In genomic region chr12:4775936-4776335, GRCh38 we compare ENCODE assay signal across 28 cellular contexts. TPM values are rescaled to one million over a fixed set of nuclear protein-coding genes. Genes with fewer than 3 reads are reported as not detected.
"Had no signal": no experiment of that assay in that cellular context is flagged by ENCODE, and none has a peak within 500 bp of the region (broad histone marks: within the 10 kb centered on the region; RNA-seq: fewer than 3 reads in every experiment).

No MANE protein-coding gene starts in this region.

- H3K27me3 ChIP-seq: colonic mucosa, esophagus muscularis mucosa, gastroesophageal sphincter, ovary, testis, tibial artery had no signal

- H3K27ac Mint-ChIP-seq: dendritic cell treated with granulocyte-macrophage colony-stimulating factor and Interleukin-4, amounts not matched to agents 40 ng/mL and 50 ng/mL, for 4 days; naive thymus-derived CD8-positive, alpha-beta T cell; nephron progenitor cell; progenitor cell of endocrine pancreas; stimulated activated memory B cell treated with anti-CD40 and anti-IgM and Interleukin-4, amounts not matched to agents 10 μg/mL and 1 μg/mL and 100 μg/mL, for 72 hours; type B pancreatic cell had no signal

- H3K4me1 Mint-ChIP-seq: central memory CD8-positive, alpha-beta T cell; naive thymus-derived CD8-positive, alpha-beta T cell; stimulated activated memory B cell treated with anti-CD40 and anti-IgM and Interleukin-4, amounts not matched to agents 10 μg/mL and 1 μg/mL and 100 μg/mL, for 72 hours had no signal

- H3K36me3 ChIP-seq: colonic mucosa, esophagus muscularis mucosa, gastroesophageal sphincter, ovary, spleen, tibial artery had no signal

- DNase-seq: colonic mucosa; effector CD8-positive, alpha-beta T cell; foreskin keratinocyte; kidney; mesendoderm; naive thymus-derived CD8-positive, alpha-beta T cell; nephron progenitor cell; nucleus accumbens; ovary; spleen; stimulated activated CD4-positive, alpha-beta T cell treated with anti-CD3 and anti-CD28 coated beads, Interleukin-4, amount 100 ng/mL, for 4 hours; stimulated activated naive CD8-positive, alpha-beta T cell treated with anti-CD3 and anti-CD28 coated beads, Interleukin-15, Interleukin-2, amounts not matched to agents 100 U/mL and 50 U/mL, for 24 hours; substantia nigra; testis; tibial artery had no signal

- H3K4me3 ChIP-seq: colonic mucosa, esophagus muscularis mucosa, gastroesophageal sphincter, lung, ovary, skin epidermis, spleen, testis, tibial artery had no signal

- H3K4me1 ChIP-seq: colonic mucosa, foreskin keratinocyte, spleen, testis had no signal

- H3K9me3 ChIP-seq: colonic mucosa, esophagus muscularis mucosa, gastroesophageal sphincter, ovary, spleen, testis, tibial artery had no signal

- H3K36me3 Mint-ChIP-seq: naive thymus-derived CD8-positive, alpha-beta T cell; stimulated activated memory B cell treated with anti-CD40 and anti-IgM and Interleukin-4, amounts not matched to agents 10 μg/mL and 1 μg/mL and 100 μg/mL, for 72 hours; type B pancreatic cell had no signal

- H3K4me3 Mint-ChIP-seq: central memory CD8-positive, alpha-beta T cell; dendritic cell treated with granulocyte-macrophage colony-stimulating factor and Interleukin-4, amounts not matched to agents 40 ng/mL and 50 ng/mL, for 4 days; naive thymus-derived CD8-positive, alpha-beta T cell; nephron progenitor cell; stimulated activated memory B cell treated with anti-CD40 and anti-IgM and Interleukin-4, amounts not matched to agents 10 μg/mL and 1 μg/mL and 100 μg/mL, for 72 hours; type B pancreatic cell had no signal

- FAIRE-seq: endothelial cell of umbilical vein, kidney had no signal

- H3K9me3 Mint-ChIP-seq: central memory CD8-positive, alpha-beta T cell; dendritic cell treated with granulocyte-macrophage colony-stimulating factor and Interleukin-4, amounts not matched to agents 40 ng/mL and 50 ng/mL, for 4 days; naive thymus-derived CD8-positive, alpha-beta T cell; nephron progenitor cell; stimulated activated memory B cell treated with anti-CD40 and anti-IgM and Interleukin-4, amounts not matched to agents 10 μg/mL and 1 μg/mL and 100 μg/mL, for 72 hours; type B pancreatic cell had no signal

- ATAC-seq: foreskin keratinocyte; gastroesophageal sphincter; left lobe of liver; naive thymus-derived CD8-positive, alpha-beta T cell; stimulated activated memory B cell treated with anti-CD40 and anti-IgM and Interleukin-4, amounts not matched to agents 10 μg/mL and 1 μg/mL and 100 μg/mL, for 72 hours; stimulated activated naive CD8-positive, alpha-beta T cell treated with anti-CD3 and anti-CD28 coated beads, Interleukin-15, Interleukin-2, amounts not matched to agents 100 U/mL and 50 U/mL, for 24 hours had no signal

- H3K27ac ChIP-seq: colonic mucosa, esophagus muscularis mucosa, foreskin keratinocyte, gastroesophageal sphincter, ovary, skin epidermis, spleen, testis, tibial artery had no signal

RNA-seq across cellular contexts. Expression of gene GALNT8, which starts 55.7 kb away (rescaled TPM):
- total RNA-seq: foreskin keratinocyte, left lobe of liver, myocyte had no signal
- polyA plus RNA-seq: fibroblast of lung, foreskin keratinocyte had no signal
